19 cellular contexts compared by ENCODE assay signal in genomic region chr9:82513976-82514735, GRCh38.
"Had no signal": no experiment of that assay in that cellular context is flagged by ENCODE, and none has a peak within 500 bp of the region (broad histone marks: within the 10 kb centered on the region; RNA-seq: fewer than 3 reads in every experiment).

No MANE protein-coding gene starts in this region.

- H3K27me3 Mint-ChIP-seq: activated naive CD4-positive, alpha-beta T cell treated with anti-CD3 and anti-CD28 coated beads, Interleukin-2, amount 10 ng/mL, durations not matched to agents 7 days and 5 days; activated naive CD8-positive, alpha-beta T cell treated with anti-CD3 and anti-CD28 coated beads, Interleukin-2, amount 50 U/mL, for 24 hours; activated T-cell treated with anti-CD3 and anti-CD28 coated beads, Interleukin-2, amount 50 U/mL, for 24 hours; stimulated activated naive B cell treated with anti-CD40 and anti-IgM and Interleukin-4, amounts not matched to agents 10 μg/mL and 1 μg/mL and 100 μg/mL, for 72 hours had no signal

- H3K9me3 ChIP-seq: right lobe of liver, spleen had no signal

- H3K4me1 ChIP-seq: foreskin keratinocyte, right lobe of liver had no signal

- H3K9me3 Mint-ChIP-seq: activated CD8-positive, alpha-beta T cell treated with anti-CD3 and anti-CD28 coated beads for 36 hours had no signal

- ATAC-seq: activated CD8-positive, alpha-beta T cell treated with anti-CD3 and anti-CD28 coated beads for 36 hours; activated naive CD8-positive, alpha-beta T cell treated with anti-CD3 and anti-CD28 coated beads, Interleukin-2, amount 50 U/mL, for 24 hours; right lobe of liver; stimulated activated naive B cell treated with anti-CD40 and anti-IgM and Interleukin-4, amounts not matched to agents 10 μg/mL and 1 μg/mL and 100 μg/mL, for 72 hours had no signal

- H3K4me3 ChIP-seq: cardiac muscle cell, right lobe of liver, spleen had no signal

- H3K27me3 ChIP-seq: foreskin keratinocyte, right lobe of liver, spleen had no signal

- H3K27ac ChIP-seq: cardiac muscle cell, foreskin keratinocyte, right lobe of liver had no signal

- H3K36me3 ChIP-seq: cardiac muscle cell, right lobe of liver, spleen had no signal

- H3K4me1 Mint-ChIP-seq: activated naive CD4-positive, alpha-beta T cell treated with anti-CD3 and anti-CD28 coated beads, Interleukin-2, amount 10 ng/mL, durations not matched to agents 7 days and 5 days; activated naive CD8-positive, alpha-beta T cell treated with anti-CD3 and anti-CD28 coated beads, Interleukin-2, amount 50 U/mL, for 24 hours; neural crest cell; stimulated activated naive B cell treated with anti-CD40 and anti-IgM and Interleukin-4, amounts not matched to agents 10 μg/mL and 1 μg/mL and 100 μg/mL, for 72 hours had no signal

- H3K36me3 Mint-ChIP-seq: activated naive CD4-positive, alpha-beta T cell treated with anti-CD3 and anti-CD28 coated beads, Interleukin-2, amount 10 ng/mL, durations not matched to agents 7 days and 5 days; naive B cell; stimulated activated naive B cell treated with anti-CD40 and anti-IgM and Interleukin-4, amounts not matched to agents 10 μg/mL and 1 μg/mL and 100 μg/mL, for 72 hours had no signal

- H3K27ac Mint-ChIP-seq: activated CD8-positive, alpha-beta T cell treated with anti-CD3 and anti-CD28 coated beads for 36 hours; activated naive CD4-positive, alpha-beta T cell treated with anti-CD3 and anti-CD28 coated beads, Interleukin-2, amount 10 ng/mL, durations not matched to agents 7 days and 5 days; activated naive CD8-positive, alpha-beta T cell treated with anti-CD3 and anti-CD28 coated beads, Interleukin-2, amount 50 U/mL, for 24 hours; activated T-cell treated with anti-CD3 and anti-CD28 coated beads, Interleukin-2, amount 50 U/mL, for 24 hours; naive B cell; progenitor cell of endocrine pancreas; stimulated activated naive B cell treated with anti-CD40 and anti-IgM and Interleukin-4, amounts not matched to agents 10 μg/mL and 1 μg/mL and 100 μg/mL, for 72 hours had no signal

- H3K4me3 Mint-ChIP-seq: activated CD8-positive, alpha-beta T cell treated with anti-CD3 and anti-CD28 coated beads for 36 hours; activated naive CD4-positive, alpha-beta T cell treated with anti-CD3 and anti-CD28 coated beads, Interleukin-2, amount 10 ng/mL, durations not matched to agents 7 days and 5 days; activated naive CD8-positive, alpha-beta T cell treated with anti-CD3 and anti-CD28 coated beads, Interleukin-2, amount 50 U/mL, for 24 hours; activated T-cell treated with anti-CD3 and anti-CD28 coated beads, Interleukin-2, amount 50 U/mL, for 24 hours; naive B cell; neural crest cell; stimulated activated naive B cell treated with anti-CD40 and anti-IgM and Interleukin-4, amounts not matched to agents 10 μg/mL and 1 μg/mL and 100 μg/mL, for 72 hours had no signal

- DNase-seq: activated CD4-positive, alpha-beta T cell treated with anti-CD3 and anti-CD28 coated beads for 48 hours; activated CD4-positive, CD25-positive, alpha-beta regulatory T cell; activated CD8-positive, alpha-beta T cell treated with anti-CD3 and anti-CD28 coated beads for 36 hours; activated naive CD4-positive, alpha-beta T cell treated with anti-CD3 and anti-CD28 coated beads, Interleukin-2, amount 10 ng/mL, durations not matched to agents 7 days and 5 days; activated naive CD8-positive, alpha-beta T cell treated with anti-CD3 and anti-CD28 coated beads, Interleukin-2, amount 50 U/mL, for 24 hours; activated T-cell treated with anti-CD3 and anti-CD28 coated beads, Interleukin-2, amount 50 U/mL, for 24 hours; glutamatergic neuron; hypothalamus; naive B cell; right lobe of liver; spleen; stimulated activated CD4-positive, alpha-beta T cell treated with anti-CD3 and anti-CD28 coated beads, Interleukin-4, amount 100 ng/mL, for 4 hours; stimulated activated naive B cell treated with anti-CD40 and anti-IgM and Interleukin-4, amounts not matched to agents 10 μg/mL and 1 μg/mL and 100 μg/mL, for 72 hours; T-helper 1 cell; T-helper 9 cell had no signal
